ENCODE assay signal across 1 cellular context in genomic region chr2:240565267-240566202, GRCh38.
TF ChIP-seq lines count a peak whose summit lies in the region.

No MANE protein-coding gene starts in this region.

TF ChIP-seq in HepG2, 621 proteins besides CTCF, POLR2A, EP300 and RAD21 (continued from another document and continues in another):
- no peak for TF ChIP-seq ZFP36 (IDR thresholded peaks at IDR 0.05; ENCODE audit: borderline replicate concordance, low read depth, low read length, partially characterized antibody)
- TF ChIP-seq ELF3 (CRISPR knock-in tag; IDR thresholded peaks at IDR 0.05): peak; percentile 99
- no peak for TF ChIP-seq MAFK (conservative IDR thresholded peaks at IDR 0.05 in 1 of 2, IDR thresholded peaks at IDR 0.05 in 1 of 2; ENCODE audit: low read length in 2 of 2)
- TF ChIP-seq KLF12 (CRISPR knock-in tag; IDR thresholded peaks at IDR 0.05; ENCODE audit: borderline replicate concordance): no peak
- peak; percentile 67; the same call in 1 of the 2 replicates for TF ChIP-seq ZNF576 (CRISPR knock-in tag; IDR thresholded peaks at IDR 0.05)
- TF ChIP-seq ZNF414 (CRISPR knock-in tag; IDR thresholded peaks at IDR 0.05): peak; percentile 82
- peak; percentile 72; the same call in 1 of the 2 replicates for TF ChIP-seq ZNF746 (CRISPR knock-in tag; IDR thresholded peaks at IDR 0.05)
- no peak for TF ChIP-seq ZNF354B (CRISPR knock-in tag; IDR thresholded peaks at IDR 0.05)
- 0 out of 2 replicates have a peak, but pooled peaks have one; percentile 38 for TF ChIP-seq MATR3 (CRISPR knock-in tag; IDR thresholded peaks at IDR 0.05)
- TF ChIP-seq MTA1 (CRISPR knock-in tag; IDR thresholded peaks at IDR 0.05; ENCODE audit: borderline replicate concordance): peak; percentile 59; the same call in 1 of the 2 replicates
- TF ChIP-seq PRPF4 (IDR thresholded peaks at IDR 0.05; ENCODE audit: low read depth, low read length, poor library complexity, severe bottlenecking): peak; percentile 24
- TF ChIP-seq HMGA1 (CRISPR knock-in tag; conservative IDR thresholded peaks at IDR 0.05): no peak
- no peak for TF ChIP-seq SP140L (CRISPR knock-in tag; IDR thresholded peaks at IDR 0.05; ENCODE audit: borderline replicate concordance)
- TF ChIP-seq TBX2 (CRISPR knock-in tag; IDR thresholded peaks at IDR 0.05; ENCODE audit: borderline replicate concordance): peak; percentile 66
- TF ChIP-seq HMG20B (CRISPR knock-in tag; conservative IDR thresholded peaks at IDR 0.05): no peak; the same call in 1 of the 2 replicates
- TF ChIP-seq ZNF670 (CRISPR knock-in tag; IDR thresholded peaks at IDR 0.05; ENCODE audit: borderline replicate concordance): peak; percentile 36; the same call in 1 of the 2 replicates
- TF ChIP-seq ZNF619 (CRISPR knock-in tag; IDR thresholded peaks at IDR 0.05): no peak
- TF ChIP-seq ZNF101 (CRISPR knock-in tag; IDR thresholded peaks at IDR 0.05; ENCODE audit: borderline replicate concordance, low read depth): no peak
- peak; percentile 30; the same call in 1 of the 2 replicates for TF ChIP-seq HIVEP1 (CRISPR knock-in tag; IDR thresholded peaks at IDR 0.05)
- peak; percentile 15; the same call in 1 of the 2 replicates for TF ChIP-seq MXD3 (CRISPR knock-in tag; IDR thresholded peaks at IDR 0.05)
- no peak for TF ChIP-seq ZNF547 (CRISPR knock-in tag; IDR thresholded peaks at IDR 0.05)
- TF ChIP-seq FIP1L1 (IDR thresholded peaks at IDR 0.05; ENCODE audit: borderline replicate concordance, insufficient read depth, low read depth, low read length): 0 out of 2 replicates have a peak, but pooled peaks have one; percentile 21
- TF ChIP-seq RFXANK (CRISPR knock-in tag; IDR thresholded peaks at IDR 0.05): no peak
- TF ChIP-seq TAF1 (CRISPR knock-in tag; IDR thresholded peaks at IDR 0.05): peak; percentile 72; the same call in 1 of the 2 replicates
- TF ChIP-seq XRCC5 (optimal IDR thresholded peaks at IDR 0.05; ENCODE audit: low read length): peak; percentile 11
- no peak; the same call in 1 of the 2 replicates for TF ChIP-seq NR2F6 (IDR thresholded peaks at IDR 0.05)
- peak; percentile 69; the same call in 1 of the 2 replicates for TF ChIP-seq NR2F6 (CRISPR knock-in tag; IDR thresholded peaks at IDR 0.05)
- TF ChIP-seq ETV6 (CRISPR knock-in tag; conservative IDR thresholded peaks at IDR 0.05): peak; percentile 30; the same call in 1 of the 2 replicates
- no peak for TF ChIP-seq ISX (CRISPR knock-in tag; conservative IDR thresholded peaks at IDR 0.05)
- 0 out of 2 replicates have a peak, but pooled peaks have one; percentile 55 for TF ChIP-seq ZBTB44 (CRISPR knock-in tag; IDR thresholded peaks at IDR 0.05)
- TF ChIP-seq ZSCAN9 (CRISPR knock-in tag; IDR thresholded peaks at IDR 0.05; ENCODE audit: borderline replicate concordance): peak; percentile 86; the same call in 1 of the 2 replicates
- TF ChIP-seq ZNF350 (CRISPR knock-in tag; IDR thresholded peaks at IDR 0.05; ENCODE audit: borderline replicate concordance, low read depth): peak; percentile 77; the same call in 1 of the 2 replicates
- TF ChIP-seq CCDC6 (CRISPR knock-in tag; IDR thresholded peaks at IDR 0.05): peak; percentile 61; the same call in 1 of the 2 replicates
- TF ChIP-seq ZEB1 (IDR thresholded peaks at IDR 0.05; ENCODE audit: insufficient replicate concordance, low read depth): peak; percentile 76
- TF ChIP-seq NCOA2 (CRISPR knock-in tag; IDR thresholded peaks at IDR 0.05): peak; percentile 37; the same call in 1 of the 2 replicates
- TF ChIP-seq SAP130 (CRISPR knock-in tag; IDR thresholded peaks at IDR 0.05; ENCODE audit: low read depth): peak; percentile 91
- TF ChIP-seq DZIP1 (CRISPR knock-in tag; IDR thresholded peaks at IDR 0.05): peak; percentile 15
- peak; percentile 69 for TF ChIP-seq IKZF5 (CRISPR knock-in tag; IDR thresholded peaks at IDR 0.05)
- TF ChIP-seq ZNF574 (CRISPR knock-in tag; IDR thresholded peaks at IDR 0.05): peak; percentile 69
- TF ChIP-seq SMAD1 (CRISPR knock-in tag; IDR thresholded peaks at IDR 0.05; ENCODE audit: borderline replicate concordance, low read depth): peak; percentile 35; the same call in 1 of the 2 replicates
- 0 out of 2 replicates have a peak, but pooled peaks have one; percentile 11 for TF ChIP-seq ZNF609 (CRISPR knock-in tag; IDR thresholded peaks at IDR 0.05; ENCODE audit: borderline replicate concordance)
- TF ChIP-seq ZBTB10 (CRISPR knock-in tag; IDR thresholded peaks at IDR 0.05; ENCODE audit: borderline replicate concordance): peak; percentile 1; the same call in 1 of the 2 replicates
- 0 out of 2 replicates have a peak, but pooled peaks have one; percentile 8 for TF ChIP-seq ZNF446 (CRISPR knock-in tag; IDR thresholded peaks at IDR 0.05)
- TF ChIP-seq SALL1 (CRISPR knock-in tag; IDR thresholded peaks at IDR 0.05): peak; percentile 69
- peak; percentile 69; the same call in 1 of the 2 replicates for TF ChIP-seq ZNF563 (CRISPR knock-in tag; IDR thresholded peaks at IDR 0.05)
- TF ChIP-seq ZNF615 (CRISPR knock-in tag; IDR thresholded peaks at IDR 0.05; ENCODE audit: borderline replicate concordance): peak; percentile 83; the same call in 1 of the 2 replicates
- TF ChIP-seq ZFY (CRISPR knock-in tag; IDR thresholded peaks at IDR 0.05): peak; percentile 45; the same call in 1 of the 2 replicates
